ENCODE assay signal across 19 cellular contexts in genomic region chr4:116374815-116375214, GRCh38.
"Had no signal": no experiment of that assay in that cellular context is flagged by ENCODE, and none has a peak within 500 bp of the region (broad histone marks: within the 10 kb centered on the region; RNA-seq: fewer than 3 reads in every experiment).

No MANE protein-coding gene starts in this region.

- H3K4me1 ChIP-seq: colonic mucosa had no signal

- DNase-seq: activated CD4-positive, alpha-beta T cell treated with anti-CD3 and anti-CD28 coated beads, Interleukin-2, amount 10 ng/mL, durations not matched to agents 24 days and 14 days; activated CD8-positive, alpha-beta memory T cell treated with anti-CD3 and anti-CD28 coated beads, Interleukin-2, amount 50 U/mL, for 4 hours; activated effector memory CD4-positive, alpha-beta T cell treated with Interleukin-2 at 50 U/mL for 16 hours; activated naive CD4-positive, alpha-beta T cell treated with anti-CD3 and anti-CD28 coated beads, Interleukin-2, amount 10 ng/mL, durations not matched to agents 7 days and 5 days; activated naive CD8-positive, alpha-beta T cell treated with anti-CD3 and anti-CD28 coated beads, Interleukin-2, amount 50 U/mL, for 24 hours; activated T-cell treated with anti-CD3 and anti-CD28 coated beads, Interleukin-2, amount 50 U/mL, for 48 hours; aorta; brain microvascular endothelial cell; central memory CD4-positive, alpha-beta T cell; colonic mucosa; head of caudate nucleus; nucleus accumbens; posterior cingulate gyrus; retina; stimulated activated CD4-positive, alpha-beta T cell treated with anti-CD3 and anti-CD28 coated beads, Interleukin-12 subunit alpha, Interleukin-12 subunit beta, amount 100 ng/mL, for 4 hours; stimulated activated CD4-positive, alpha-beta T cell treated with anti-CD3 and anti-CD28 coated beads, Interleukin-1b, Interleukin-23, amount 100 ng/mL, for 48 hours; stimulated activated CD8-positive, alpha-beta memory T cell treated with anti-CD3 and anti-CD28 coated beads, Interleukin-4, amount 100 ng/mL, for 48 hours; stimulated activated naive CD4-positive, alpha-beta T cell had no signal

- ATAC-seq: activated naive CD8-positive, alpha-beta T cell treated with anti-CD3 and anti-CD28 coated beads, Interleukin-2, amount 50 U/mL, for 24 hours had no signal

- H3K9me3 ChIP-seq: colonic mucosa had no signal

- H3K27me3 ChIP-seq: brain microvascular endothelial cell, colonic mucosa had no signal

- H3K27ac ChIP-seq: brain microvascular endothelial cell, colonic mucosa had no signal

- H3K36me3 ChIP-seq: brain microvascular endothelial cell, colonic mucosa had no signal

- H3K4me3 ChIP-seq: colonic mucosa, lung had no signal
